25 cellular contexts compared by ENCODE assay signal in the genomic region with DNA sequence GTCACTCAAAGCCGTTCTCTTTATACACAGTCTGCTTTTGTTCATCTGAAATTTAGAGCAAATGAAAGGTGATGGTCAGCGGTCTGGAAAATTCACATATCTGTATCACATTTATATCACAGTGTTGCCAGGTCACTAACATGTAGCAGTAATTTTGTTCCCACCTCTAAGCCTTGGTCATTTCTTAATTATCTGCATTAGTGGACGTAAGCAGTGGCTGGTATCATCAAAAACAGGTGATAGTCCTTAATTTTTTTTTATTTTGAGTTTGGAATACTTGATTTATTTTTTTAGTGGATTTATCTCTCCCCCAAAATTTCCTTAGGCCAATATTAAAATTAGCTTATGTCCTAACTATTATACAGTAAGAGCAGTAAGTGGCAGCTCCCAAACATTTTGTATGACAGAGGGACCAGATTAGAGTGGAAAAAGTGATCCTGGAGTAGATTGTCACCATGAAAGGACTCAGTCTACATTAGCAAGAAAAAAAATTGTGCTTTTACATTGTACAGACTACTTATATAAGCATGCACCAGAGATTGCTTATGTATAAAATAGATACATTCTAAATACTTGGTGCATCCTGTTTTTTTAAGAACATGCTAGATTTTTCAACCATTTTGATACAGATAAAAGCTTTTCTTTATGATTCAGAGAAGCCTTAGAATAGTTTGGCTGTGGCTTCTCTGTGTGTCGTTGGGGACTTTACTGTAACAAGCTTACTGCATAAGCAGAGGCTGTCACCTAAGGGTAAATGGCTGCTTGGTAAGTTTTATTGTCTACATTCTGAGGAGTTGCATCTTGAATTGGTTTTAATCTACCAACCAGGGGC.
DNase-seq lines count a peak whose midpoint lies in the region; ATAC-seq, FAIRE-seq and TF ChIP-seq lines count a peak whose summit lies in the region.
"Had no signal": no experiment of that assay in that cellular context is flagged by ENCODE, and none has a peak within 500 bp of the region (broad histone marks: within the 10 kb centered on the region; RNA-seq: fewer than 3 reads in every experiment).

No MANE protein-coding gene starts in this region.

- H3K4me1 ChIP-seq in pancreas: no peaks in the 10 kb centered on the region
- H3K4me1 ChIP-seq in Karpas-422 (ENCODE audit: low read length): peaks cover 37% of the 10 kb centered on the region
- H3K4me1 ChIP-seq: HAP-1, vagina had no signal

- peaks cover 4% of the 10 kb centered on the region; the same call in 1 of the 2 replicates for H4K20me1 ChIP-seq in Karpas-422 (ENCODE audit: insufficient read depth, low read depth, low read length)

- CTCF ChIA-PET in T-cell (lab: Charles Lee): interaction anchor here in 1 of 2 donors (0.9 to 1.8 kb wide), 4 partner anchors 64 to 77 kb away, joined by 3 to 9 read pairs (median 5); partner anchors contain the start of gene MAPRE2

- peak; percentile 81 to 88 for ATAC-seq in activated T-cell treated with anti-CD3 and anti-CD28 coated beads, Interleukin-2, amount 50 U/mL, for 72 hours (replicated peaks in 1 of 2)
- ATAC-seq in T-cell (replicated peaks in 1 of 4) (peak; percentile 57 to 87 (median 78)), pancreas (no peak), GM18511 (IDR thresholded peaks at IDR 0.05; ENCODE audit: unreplicated experiment) (no peak)
- ATAC-seq in stimulated activated effector memory CD8-positive, alpha-beta T cell treated with anti-CD3 and anti-CD28 coated beads, Interleukin-12 subunit alpha, Interleukin-12 subunit beta, amount 100 ng/mL, for 72 hours: no peak
- ATAC-seq: HepG2, left colon, Panc1 had no signal

- TF ChIP-seq CTCF in pancreas (IDR thresholded peaks at IDR 0.05): no peak

- H3K9me2 ChIP-seq in Karpas-422 (replicated peaks; ENCODE audit: insufficient read depth, low read length): no peaks in the 10 kb centered on the region

- no peak overlapping the region for H3K4me2 ChIP-seq in Karpas-422 (ENCODE audit: low read depth, low read length, poor library complexity, severe bottlenecking)

- intact Hi-C loops in pancreas (cut with DNase I): no loop called here

- no peak for FAIRE-seq in pancreas (lab: Jason Lieb, UNC)
- FAIRE-seq: HepG2 had no signal

- peak overlapping the region; percentile 21 for H3K27ac ChIP-seq in cingulate gyrus (ENCODE audit: low read depth, low read length)
- no peak overlapping the region for H3K27ac ChIP-seq in pancreas
- H3K27ac ChIP-seq in Karpas-422 (ENCODE audit: low read length): no peak overlapping the region
- H3K27ac ChIP-seq: HL-60, testis, vagina had no signal

- H3K4me3 ChIP-seq in pancreas (no peak overlapping the region), Karpas-422 (ENCODE audit: low read length) (no peak overlapping the region)
- H3K4me3 ChIP-seq: HAP-1, testis, vagina had no signal

- POLR2A ChIA-PET in T-cell (lab: Charles Lee): interaction anchor here (0.6 to 2.2 kb wide), 9 partner anchors 10 to 230 kb away, joined by 3 to 23 read pairs (median 3); partner anchors contain the start of gene MAPRE2 (in 1 of the 2)

- WGBS in pancreas, 2 donors: 88 to 93% methylated on average over 4 of the region's 4 CpGs

- H3K9me3 Mint-ChIP-seq in activated T-cell treated with anti-CD3 and anti-CD28 coated beads, Interleukin-2, amount 50 U/mL, for 72 hours: peaks cover 0 to 8% of the 10 kb centered on the region in 2 donors
- peaks cover 0 to 3% (median 0%) of the 10 kb centered on the region in 3 donors for H3K9me3 Mint-ChIP-seq in T-cell
- H3K9me3 Mint-ChIP-seq in stimulated activated effector memory CD8-positive, alpha-beta T cell treated with anti-CD3 and anti-CD28 coated beads, Interleukin-12 subunit alpha, Interleukin-12 subunit beta, amount 100 ng/mL, for 72 hours: no peaks in the 10 kb centered on the region
- H3K9me3 Mint-ChIP-seq: dendritic cell treated with granulocyte-macrophage colony-stimulating factor and Interleukin-4, amounts not matched to agents 40 ng/mL and 50 ng/mL, for 4 days had no signal

- DNase-seq in activated T-cell treated with anti-CD3 and anti-CD28 coated beads, Interleukin-2, amount 50 U/mL, for 72 hours: no peak
- no peak for DNase-seq in activated T-cell treated with anti-CD3 and anti-CD28 coated beads, Interleukin-2, amount 50 U/mL, for 1 hour
- DNase-seq in T-cell (peak in 5 of 34 experiments; percentile 8 to 29 (median 20)), pancreas (no peak), Karpas-422 (no peak)
- DNase-seq in stimulated activated effector memory CD8-positive, alpha-beta T cell treated with anti-CD3 and anti-CD28 coated beads, Interleukin-12 subunit alpha, Interleukin-12 subunit beta, amount 100 ng/mL, for 72 hours (ENCODE audit: low spot score in 2 of 2): no peak
- DNase-seq: ACHN, C1 segment of cervical spinal cord, DMS153, head of caudate nucleus, left colon, NCI-H1105, NCI-H2029 treated with DMSO at 0.1 percent for 48 hours, SIG-M5, testis had no signal

- no peaks in the 10 kb centered on the region for H3K27me3 ChIP-seq in pancreas
- no peaks in the 10 kb centered on the region for H3K27me3 ChIP-seq in Karpas-422 (ENCODE audit: low read length)
- H3K27me3 ChIP-seq: testis, vagina had no signal

- H2AFZ ChIP-seq in Karpas-422 (ENCODE audit: low read length): no peak overlapping the region

- peak overlapping the region; percentile 63 for H3K27ac Mint-ChIP-seq in activated T-cell treated with anti-CD3 and anti-CD28 coated beads, Interleukin-2, amount 50 U/mL, for 72 hours
- peak overlapping the region; percentile 73 to 78 for H3K27ac Mint-ChIP-seq in T-cell
- peak overlapping the region; percentile 60 for H3K27ac Mint-ChIP-seq in stimulated activated effector memory CD8-positive, alpha-beta T cell treated with anti-CD3 and anti-CD28 coated beads, Interleukin-12 subunit alpha, Interleukin-12 subunit beta, amount 100 ng/mL, for 72 hours
- H3K27ac Mint-ChIP-seq: dendritic cell treated with granulocyte-macrophage colony-stimulating factor and Interleukin-4, amounts not matched to agents 40 ng/mL and 50 ng/mL, for 4 days; T-helper 1 cell treated with Interleukin-12 subunit alpha and Interleukin-12 subunit beta and Interleukin-4 antibody, amounts not matched to agents 30 μg/mL and 1 μg/mL, for 36 hours had no signal

- peaks cover 100% of the 10 kb centered on the region for H3K79me2 ChIP-seq in Karpas-422 (ENCODE audit: low read length)

- no peaks in the 10 kb centered on the region for H3K27me3 Mint-ChIP-seq in activated T-cell treated with anti-CD3 and anti-CD28 coated beads, Interleukin-2, amount 50 U/mL, for 72 hours (ENCODE audit: low read depth)
- no peaks in the 10 kb centered on the region for H3K27me3 Mint-ChIP-seq in T-cell
- H3K27me3 Mint-ChIP-seq: dendritic cell treated with granulocyte-macrophage colony-stimulating factor and Interleukin-4, amounts not matched to agents 40 ng/mL and 50 ng/mL, for 4 days had no signal

- no peak overlapping the region for H3K9ac ChIP-seq in Karpas-422 (ENCODE audit: low read length)

- H3K36me3 Mint-ChIP-seq in activated T-cell treated with anti-CD3 and anti-CD28 coated beads, Interleukin-2, amount 50 U/mL, for 72 hours (ENCODE audit: insufficient read depth in 2 of 2): peaks cover 4 to 22% of the 10 kb centered on the region in 2 donors
- peaks cover 42% of the 10 kb centered on the region for H3K36me3 Mint-ChIP-seq in T-cell
- peaks cover 6% of the 10 kb centered on the region for H3K36me3 Mint-ChIP-seq in stimulated activated effector memory CD8-positive, alpha-beta T cell treated with anti-CD3 and anti-CD28 coated beads, Interleukin-12 subunit alpha, Interleukin-12 subunit beta, amount 100 ng/mL, for 72 hours

- H3K9me3 ChIP-seq in pancreas (no peaks in the 10 kb centered on the region), Karpas-422 (ENCODE audit: low read length) (no peaks in the 10 kb centered on the region)
- H3K9me3 ChIP-seq: HAP-1, testis, vagina had no signal

- H3K36me3 ChIP-seq in pancreas: no peaks in the 10 kb centered on the region
- peaks cover 78% of the 10 kb centered on the region for H3K36me3 ChIP-seq in Karpas-422 (ENCODE audit: insufficient read depth, low read length)
- H3K36me3 ChIP-seq: HAP-1 had no signal

- peak overlapping the region in 1 of 2 donors; percentile 29 for H3K4me3 Mint-ChIP-seq in activated T-cell treated with anti-CD3 and anti-CD28 coated beads, Interleukin-2, amount 50 U/mL, for 72 hours
- H3K4me3 Mint-ChIP-seq in T-cell: peak overlapping the region in 1 of 3 donors; percentile 4
- H3K4me3 Mint-ChIP-seq in stimulated activated effector memory CD8-positive, alpha-beta T cell treated with anti-CD3 and anti-CD28 coated beads, Interleukin-12 subunit alpha, Interleukin-12 subunit beta, amount 100 ng/mL, for 72 hours: no peak overlapping the region
- H3K4me3 Mint-ChIP-seq: dendritic cell treated with granulocyte-macrophage colony-stimulating factor and Interleukin-4, amounts not matched to agents 40 ng/mL and 50 ng/mL, for 4 days; neural crest cell; T-helper 1 cell treated with Interleukin-12 subunit alpha and Interleukin-12 subunit beta and Interleukin-4 antibody, amounts not matched to agents 30 μg/mL and 1 μg/mL, for 36 hours had no signal

- H3K4me1 Mint-ChIP-seq in activated T-cell treated with anti-CD3 and anti-CD28 coated beads, Interleukin-2, amount 50 U/mL, for 72 hours (ENCODE audit: low read depth): peaks cover 50% of the 10 kb centered on the region
- peaks cover 51 to 75% (median 64%) of the 10 kb centered on the region in 3 donors for H3K4me1 Mint-ChIP-seq in T-cell
- peaks cover 36% of the 10 kb centered on the region for H3K4me1 Mint-ChIP-seq in stimulated activated effector memory CD8-positive, alpha-beta T cell treated with anti-CD3 and anti-CD28 coated beads, Interleukin-12 subunit alpha, Interleukin-12 subunit beta, amount 100 ng/mL, for 72 hours
- H3K4me1 Mint-ChIP-seq: neural crest cell had no signal

Comparison
In these comparisons a context has a peak if more than half of its experiments do, and no peak if none do; other contexts are left out.
1. ATAC-seq: peak in activated T-cell treated with anti-CD3 and anti-CD28 coated beads, Interleukin-2, amount 50 U/mL, for 72 hours (2 of 2) and T-cell (4 of 4); none in stimulated activated effector memory CD8-positive, alpha-beta T cell treated with anti-CD3 and anti-CD28 coated beads, Interleukin-12 subunit alpha, Interleukin-12 subunit beta, amount 100 ng/mL, for 72 hours (single experiment), pancreas (0 of 4) and GM18511 (single experiment).
2. Peak in every context shown above with its lines, with median percentiles within 50 percentile points of each other: H3K27ac Mint-ChIP-seq.